Comparison of ENCODE assay signal across 9 cellular contexts in genomic region chr15:64857421-64857820, GRCh38. TPM values are rescaled to one million over a fixed set of nuclear protein-coding genes. Genes with fewer than 3 reads are reported as not detected.
DNase-seq lines count a peak whose midpoint lies in the region; ATAC-seq, FAIRE-seq and TF ChIP-seq lines count a peak whose summit lies in the region.
"Had no signal": no experiment of that assay in that cellular context is flagged by ENCODE, and none has a peak within 500 bp of the region (broad histone marks: within the 10 kb centered on the region; RNA-seq: fewer than 3 reads in every experiment).

No MANE protein-coding gene starts in this region.

- no peak overlapping the region for H3K4me2 ChIP-seq in A549

- no peak for DNase-seq in A549 (ENCODE audit: low read depth in 1 of 2, low spot score in 1 of 2)
- DNase-seq in NOMO-1 treated with dmso at 0.1 percent for 144 hours (lab: John Stamatoyannopoulos, UW; ENCODE audit: unreplicated experiment), result peak; percentile 23
- no peak for DNase-seq in ecto neural progenitor cell (ENCODE audit: low spot score)
- DNase-seq in epidermal melanocyte (ENCODE audit: insufficient read length, low spot score), result no peak

- no peak for FAIRE-seq in A549 (lab: Jason Lieb, UNC)
- FAIRE-seq: colon had no signal

- no peak for TF ChIP-seq EP300 in A549 (IDR thresholded peaks at IDR 0.05)

- H3K4me3 ChIP-seq in A549 (no peak overlapping the region), ectodermal cell (ENCODE audit: insufficient read depth, low read depth, low read length) (no peak overlapping the region), muscle layer of duodenum (ENCODE audit: low read depth in 1 of 2, low read length in 2 of 2) (peak overlapping the region in 1 of 2 donors; percentile 19)

- ATAC-seq in A549, result peak in 1 of 2 experiments; percentile 31; a peak in 2 of 6 replicates
- ATAC-seq in GM21619 (IDR thresholded peaks at IDR 0.05; ENCODE audit: unreplicated experiment), result no peak
- no peak for ATAC-seq in GM18511 (IDR thresholded peaks at IDR 0.05; ENCODE audit: unreplicated experiment)

- peaks cover 23% of the 10 kb centered on the region for H3K4me1 ChIP-seq in A549
- H3K4me1 ChIP-seq in ectodermal cell (ENCODE audit: control insufficient read depth, insufficient read depth, low read length), result peaks cover 44% of the 10 kb centered on the region
- peaks cover 38 to 61% of the 10 kb centered on the region in 2 donors for H3K4me1 ChIP-seq in muscle layer of duodenum (ENCODE audit: control insufficient read depth in 1 of 2, insufficient read depth in 2 of 2, low read length in 2 of 2)

- CTCF ChIA-PET in A549 (lab: Yijun Ruan, JAX), result interaction anchor here (0.6 to 2.9 kb wide), 11 partner anchors 8 to 422 kb away, joined by 3 to 16 read pairs (median 4); no protein-coding TSS in a partner anchor

- H3K27ac ChIP-seq in A549 (peak overlapping the region; percentile 31 to 63; a peak in 4 of 6 replicates), ectodermal cell (ENCODE audit: insufficient read depth, low read depth, low read length, poor library complexity, severe bottlenecking) (peak overlapping the region; percentile 79), muscle layer of duodenum (ENCODE audit: low read length) (peak overlapping the region; percentile 93)

- no peak for TF ChIP-seq POLR2A in A549 (IDR thresholded peaks at IDR 0.05; ENCODE audit: low read length)

- POLR2A ChIA-PET in A549 (lab: Yijun Ruan, JAX), result no interaction called here

- H3K9me3 ChIP-seq in A549 (no peaks in the 10 kb centered on the region), ectodermal cell (ENCODE audit: control insufficient read depth, low read length) (no peaks in the 10 kb centered on the region), muscle layer of duodenum (ENCODE audit: control insufficient read depth in 1 of 2, low read length in 2 of 2) (no peaks in the 10 kb centered on the region)

- no peak for TF ChIP-seq CTCF in A549 (IDR thresholded peaks at IDR 0.05)

- 79% methylated on average over 4 of the region's 4 CpGs for WGBS in A549 (ENCODE audit: missing lambda C conversion rate)
- WGBS in ectodermal cell, 2 experiments, result 88 to 91% methylated on average over 4 of the region's 4 CpGs

- H3K36me3 ChIP-seq in ectodermal cell (ENCODE audit: control insufficient read depth, insufficient read depth, low read length) (peaks cover 7% of the 10 kb centered on the region), muscle layer of duodenum (ENCODE audit: control insufficient read depth in 1 of 2, insufficient read depth in 2 of 2, low read length in 2 of 2) (peaks cover 56 to 57% of the 10 kb centered on the region in 2 donors)

- H3K27me3 ChIP-seq in ectodermal cell (ENCODE audit: control insufficient read depth, insufficient read depth, low read length, poor library complexity, severe bottlenecking), result no peaks in the 10 kb centered on the region
- no peaks in the 10 kb centered on the region for H3K27me3 ChIP-seq in muscle layer of duodenum (ENCODE audit: low read depth, low read length)

- TF ChIP-seq RAD21 in A549 (conservative IDR thresholded peaks at IDR 0.05 in 1 of 2, IDR thresholded peaks at IDR 0.05 in 1 of 2), result no peak

TF ChIP-seq in A549, 52 proteins besides CTCF, POLR2A, EP300 and RAD21:
- TF ChIP-seq HOXA7 (CRISPR knock-in tag; IDR thresholded peaks at IDR 0.05) (no peak), ZSCAN20 (CRISPR knock-in tag; IDR thresholded peaks at IDR 0.05) (no peak), CHD2 (IDR thresholded peaks at IDR 0.05; ENCODE audit: low read length, partially characterized antibody) (no peak), ZFP36 (IDR thresholded peaks at IDR 0.05; ENCODE audit: borderline replicate concordance, partially characterized antibody) (no peak), HOXB5 (CRISPR knock-in tag; IDR thresholded peaks at IDR 0.05) (no peak)

RNA-seq across cellular contexts. Expression of gene PLEKHO2, which starts 15.7 kb away (rescaled TPM):
- polyA plus RNA-seq in A549 (2011; rRNA removed) (2.8 and 2.9 TPM in 2 replicates), A549 (2017; fragmentation: RNase III; extraction: RNeasy Plus Mini Kit Qiagen cat#74134 plus additional on column Dnase treatment) (3.7 to 3.9 TPM (median 3.8 TPM) in 3 replicates)
- polyA plus RNA-seq in A549 (2012; cell fraction: cytosol; rRNA removed), result 3.2 and 4.1 TPM in 2 replicates
- polyA plus RNA-seq in A549 (2012; cell fraction: nucleus; rRNA removed), result 14.3 and 16.2 TPM in 2 replicates
- 3.8 and 4.9 TPM in 2 replicates for polyA minus RNA-seq in A549 (2011; rRNA and poly(A)+ RNA removed)
- polyA plus RNA-seq in ectodermal cell (2013, experiment 1 of 4), result 14.3 TPM
- 14.6 TPM for polyA plus RNA-seq in ectodermal cell (2013, experiment 2 of 4)
- 11.2 TPM for polyA plus RNA-seq in ectodermal cell (2013, experiment 3 of 4)
- polyA plus RNA-seq in ectodermal cell (2013, experiment 4 of 4), result 13.1 TPM

RNA-seq across cellular contexts. Expression of gene PIF1, which starts 32.0 kb away (rescaled TPM):
- polyA plus RNA-seq in A549 (2011; rRNA removed) (8.5 and 11.1 TPM in 2 replicates), A549 (2017; fragmentation: RNase III; extraction: RNeasy Plus Mini Kit Qiagen cat#74134 plus additional on column Dnase treatment) (24.9 to 25.4 TPM (median 25.3 TPM) in 3 replicates)
- 27.5 and 29.2 TPM in 2 replicates for polyA plus RNA-seq in A549 (2012; cell fraction: cytosol; rRNA removed)
- 210 and 257 TPM in 2 replicates for polyA plus RNA-seq in A549 (2012; cell fraction: nucleus; rRNA removed)
- 7.9 and 8.3 TPM in 2 replicates for polyA minus RNA-seq in A549 (2011; rRNA and poly(A)+ RNA removed)
- 43.3 TPM for polyA plus RNA-seq in ectodermal cell (2013, experiment 1 of 4)
- 27.5 TPM for polyA plus RNA-seq in ectodermal cell (2013, experiment 2 of 4)
- polyA plus RNA-seq in ectodermal cell (2013, experiment 3 of 4), result 34.1 TPM
- 31.5 TPM for polyA plus RNA-seq in ectodermal cell (2013, experiment 4 of 4)

RNA-seq across cellular contexts. Expression of gene ANKDD1A, which starts 54.3 kb away (rescaled TPM):
- 2.7 and 3.3 TPM in 2 replicates for polyA plus RNA-seq in A549 (2011; rRNA removed)
- 3.8 and 5.4 TPM in 2 replicates for polyA plus RNA-seq in A549 (2012; cell fraction: cytosol; rRNA removed)
- 9.0 and 11.5 TPM in 2 replicates for polyA plus RNA-seq in A549 (2012; cell fraction: nucleus; rRNA removed)
- polyA plus RNA-seq in A549 (2017; fragmentation: RNase III; extraction: RNeasy Plus Mini Kit Qiagen cat#74134 plus additional on column Dnase treatment), result 2.4 to 2.8 TPM (median 2.7 TPM) in 3 replicates
- 5.3 and 6.3 TPM in 2 replicates for polyA minus RNA-seq in A549 (2011; rRNA and poly(A)+ RNA removed)
- 6.0 TPM for polyA plus RNA-seq in ectodermal cell (2013, experiment 1 of 4)
- polyA plus RNA-seq in ectodermal cell (2013, experiment 2 of 4), result 4.8 TPM
- polyA plus RNA-seq in ectodermal cell (2013, experiment 3 of 4), result 3.2 TPM
- 3.2 TPM for polyA plus RNA-seq in ectodermal cell (2013, experiment 4 of 4)
